13 cellular contexts compared by ENCODE assay signal in the genomic region with DNA sequence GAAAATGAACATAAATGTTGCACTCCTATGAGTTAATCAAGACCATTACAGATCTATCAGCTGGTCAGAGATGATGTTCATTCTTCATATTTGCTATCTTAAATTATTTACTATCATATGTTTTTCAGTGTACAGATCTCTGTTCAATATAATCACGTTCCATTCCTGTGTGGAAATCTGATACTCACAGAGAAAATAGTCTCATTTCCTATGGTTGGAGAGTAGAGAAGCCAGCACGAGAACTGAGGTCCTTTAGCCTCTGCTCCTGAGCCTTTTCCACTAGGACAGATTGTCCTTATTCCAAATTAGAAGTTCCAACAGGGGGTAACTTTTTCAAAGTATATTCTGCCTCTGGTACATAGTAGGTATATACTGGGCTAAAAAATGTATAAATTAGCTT. TPM values are rescaled to one million over a fixed set of nuclear protein-coding genes. Genes with fewer than 3 reads are reported as not detected.
DNase-seq lines count a peak whose midpoint lies in the region; ATAC-seq and TF ChIP-seq lines count a peak whose summit lies in the region.
"Had no signal": no experiment of that assay in that cellular context is flagged by ENCODE, and none has a peak within 500 bp of the region (broad histone marks: within the 10 kb centered on the region; RNA-seq: fewer than 3 reads in every experiment).

No MANE protein-coding gene starts in this region.

- H4K20me1 ChIP-seq in OCI-LY1 (ENCODE audit: insufficient read depth, low read length): no peaks in the 10 kb centered on the region

- H3K27me3 ChIP-seq in OCI-LY1 (ENCODE audit: insufficient read depth, low read length) (no peaks in the 10 kb centered on the region), skeletal muscle satellite cell (ENCODE audit: control insufficient read depth, insufficient read depth, low read length) (no peaks in the 10 kb centered on the region)

- 0 out of 2 replicates have a peak, but pooled peaks cover 5% of the 10 kb centered on the region for H3K79me2 ChIP-seq in OCI-LY1 (ENCODE audit: insufficient read depth, low read length)

- H3K27ac Mint-ChIP-seq in stimulated activated effector memory CD8-positive, alpha-beta T cell treated with anti-CD3 and anti-CD28 coated beads, Interleukin-12 subunit alpha, Interleukin-12 subunit beta, amount 100 ng/mL, for 72 hours: no peak overlapping the region

- DNase-seq in NCI-H2029 treated with DMSO at 0.1 percent for 48 hours (lab: John Stamatoyannopoulos, UW) (peak; percentile 52), NCI-H2029 (lab: John Stamatoyannopoulos, UW) (no peak), epithelial cell of prostate (ENCODE audit: low read depth, low spot score) (no peak), SHP77 treated with DMSO at 0.1 percent for 48 hours (lab: John Stamatoyannopoulos, UW) (no peak), left ventricle myocardium superior (no peak)
- no peak for DNase-seq in stimulated activated effector memory CD8-positive, alpha-beta T cell treated with anti-CD3 and anti-CD28 coated beads, Interleukin-12 subunit alpha, Interleukin-12 subunit beta, amount 100 ng/mL, for 72 hours (ENCODE audit: low spot score in 2 of 2)
- DNase-seq: Caco-2, glutamatergic neuron, Karpas-422, NCI-H1694 had no signal

- H3K36me3 Mint-ChIP-seq in stimulated activated effector memory CD8-positive, alpha-beta T cell treated with anti-CD3 and anti-CD28 coated beads, Interleukin-12 subunit alpha, Interleukin-12 subunit beta, amount 100 ng/mL, for 72 hours: peaks cover 79% of the 10 kb centered on the region

- H3K27ac ChIP-seq in OCI-LY1 (ENCODE audit: low read depth, low read length, poor library complexity, severe bottlenecking) (peak overlapping the region; percentile 78), epithelial cell of prostate (peak overlapping the region; percentile 2)
- H3K27ac ChIP-seq: 22Rv1 had no signal

- no peaks in the 10 kb centered on the region for H3K9me3 Mint-ChIP-seq in stimulated activated effector memory CD8-positive, alpha-beta T cell treated with anti-CD3 and anti-CD28 coated beads, Interleukin-12 subunit alpha, Interleukin-12 subunit beta, amount 100 ng/mL, for 72 hours

- H3K4me1 ChIP-seq in OCI-LY1 (ENCODE audit: insufficient read depth, low read length, severe bottlenecking) (peaks cover 68% of the 10 kb centered on the region), skeletal muscle satellite cell (ENCODE audit: control insufficient read depth, insufficient read depth, low read length) (peaks cover 64% of the 10 kb centered on the region)
- H3K4me1 ChIP-seq: Caco-2 had no signal

- no peak for ATAC-seq in stimulated activated effector memory CD8-positive, alpha-beta T cell treated with anti-CD3 and anti-CD28 coated beads, Interleukin-12 subunit alpha, Interleukin-12 subunit beta, amount 100 ng/mL, for 72 hours
- ATAC-seq in left ventricle myocardium superior: no peak

- H3K9ac ChIP-seq in OCI-LY1 (ENCODE audit: low read length) (no peak overlapping the region; the same call in 1 of the 2 replicates), skeletal muscle satellite cell (ENCODE audit: low read depth, low read length) (peak overlapping the region; percentile 72)

- H2AFZ ChIP-seq in OCI-LY1 (ENCODE audit: low read length): no peak overlapping the region

- H3K9me2 ChIP-seq in OCI-LY1 (ENCODE audit: low read depth, low read length): no peaks in the 10 kb centered on the region

- no peak overlapping the region for H3K4me3 ChIP-seq in OCI-LY1 (ENCODE audit: low read depth, low read length, poor library complexity, severe bottlenecking)
- peak overlapping the region; percentile 5 for H3K4me3 ChIP-seq in skeletal muscle satellite cell (ENCODE audit: low read length)

- no peak for TF ChIP-seq CTCF in OCI-LY1 (IDR thresholded peaks at IDR 0.05; ENCODE audit: low read length)

- H3K4me2 ChIP-seq in OCI-LY1 (ENCODE audit: low read length) (peak overlapping the region; percentile 8; the same call in 1 of the 2 replicates), skeletal muscle satellite cell (ENCODE audit: low read length) (peak overlapping the region; percentile 63)

- H3F3A ChIP-seq in OCI-LY1 (ENCODE audit: insufficient read depth, low read length): peaks cover 11% of the 10 kb centered on the region

- no peaks in the 10 kb centered on the region for H3K9me3 ChIP-seq in OCI-LY1 (ENCODE audit: low read length)
- H3K9me3 ChIP-seq in skeletal muscle satellite cell (replicated peaks; ENCODE audit: low read length): no peaks in the 10 kb centered on the region
- H3K9me3 ChIP-seq: Caco-2 had no signal

- H3K36me3 ChIP-seq in OCI-LY1 (ENCODE audit: insufficient read depth, low read length): peaks cover 50% of the 10 kb centered on the region
- peaks cover 83% of the 10 kb centered on the region for H3K36me3 ChIP-seq in skeletal muscle satellite cell (ENCODE audit: insufficient read depth, low read length)

- peaks cover 9% of the 10 kb centered on the region for H3K4me1 Mint-ChIP-seq in stimulated activated effector memory CD8-positive, alpha-beta T cell treated with anti-CD3 and anti-CD28 coated beads, Interleukin-12 subunit alpha, Interleukin-12 subunit beta, amount 100 ng/mL, for 72 hours

- H3K4me3 Mint-ChIP-seq in stimulated activated effector memory CD8-positive, alpha-beta T cell treated with anti-CD3 and anti-CD28 coated beads, Interleukin-12 subunit alpha, Interleukin-12 subunit beta, amount 100 ng/mL, for 72 hours: no peak overlapping the region

- intact Hi-C loops in left ventricle myocardium superior (cut with micrococcal nuclease): no loop called here

RNA-seq across cellular contexts. Expression of a gene that starts 29.2 kb away (rescaled TPM):
- total RNA-seq in skeletal muscle satellite cell (2012; rRNA removed): 74.3 and 79.1 TPM in 2 replicates
- total RNA-seq in left ventricle myocardium superior: 13.5 TPM
